ENCODE assay signal across 20 cellular contexts in the genomic region with DNA sequence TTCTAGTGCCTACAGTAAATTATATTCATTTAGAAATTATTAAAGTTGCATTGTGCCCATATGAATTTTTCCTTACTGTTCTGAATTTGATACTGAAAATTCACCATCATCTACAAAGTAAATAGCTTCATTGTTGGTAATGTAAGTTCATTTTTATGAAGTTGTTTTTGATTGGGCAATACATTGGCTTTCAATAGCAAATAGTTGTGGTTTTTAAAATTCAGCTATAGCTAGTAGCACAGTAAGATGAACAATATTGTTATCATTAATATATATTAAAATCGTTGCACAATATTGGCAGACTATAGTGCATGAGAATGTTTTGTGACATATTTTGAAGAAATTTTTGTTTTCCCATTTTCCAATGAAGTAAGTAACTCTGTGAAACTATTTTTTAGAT.
A peak's percentile ranks its signal among the peaks of the same experiment; 100 is the strongest.
DNase-seq lines count a peak whose midpoint lies in the region; ATAC-seq and TF ChIP-seq lines count a peak whose summit lies in the region.
"Had no signal": no experiment of that assay in that cellular context is flagged by ENCODE, and none has a peak within 500 bp of the region (broad histone marks: within the 10 kb centered on the region; RNA-seq: fewer than 3 reads in every experiment).

No MANE protein-coding gene starts in this region.

- no peaks in the 10 kb centered on the region for H3K4me1 ChIP-seq in gastrocnemius medialis
- H3K4me1 ChIP-seq: A549, BE2C, HAP-1, Peyer's patch had no signal

- TF ChIP-seq CTCF in fibroblast of mammary gland (conservative IDR thresholded peaks at IDR 0.05; ENCODE audit: control insufficient read depth, insufficient read depth, low read depth, low read length) (no peak), gastrocnemius medialis (IDR thresholded peaks at IDR 0.05 in 4 of 5, conservative IDR thresholded peaks at IDR 0.05 in 1 of 5) (no peak)

- no peak for TF ChIP-seq POLR2A in gastrocnemius medialis (IDR thresholded peaks at IDR 0.05)

- H3K9me3 ChIP-seq in gastrocnemius medialis = no peaks in the 10 kb centered on the region
- H3K9me3 ChIP-seq: A549, BE2C, HAP-1, Peyer's patch had no signal

- no peak overlapping the region for H3K27ac ChIP-seq in gastrocnemius medialis
- H3K27ac ChIP-seq: A549, Peyer's patch had no signal

- H3K4me3 ChIP-seq in fibroblast of mammary gland (ENCODE audit: control insufficient read depth, low read depth, low read length) (no peak overlapping the region), gastrocnemius medialis (no peak overlapping the region)
- H3K4me3 ChIP-seq: A549, GM12878, GM23338, HAP-1, Peyer's patch had no signal

- H3K27me3 ChIP-seq in gastrocnemius medialis = no peaks in the 10 kb centered on the region
- H3K27me3 ChIP-seq: BE2C, Peyer's patch had no signal

- H3K36me3 ChIP-seq in gastrocnemius medialis = no peaks in the 10 kb centered on the region
- H3K36me3 ChIP-seq: BE2C, HAP-1, Peyer's patch had no signal

- DNase-seq in GM03348 (ENCODE audit: low spot score) = peak; percentile 7
- peak; percentile 94 for DNase-seq in NCI-H1694 treated with DMSO at 0.1 percent for 48 hours (lab: John Stamatoyannopoulos, UW)
- DNase-seq in fibroblast of mammary gland (ENCODE audit: low read depth) = peak; percentile 42
- DNase-seq in iris pigment epithelial cell (ENCODE audit: low read depth) = peak; percentile 55
- no peak for DNase-seq in NCI-H2029 treated with DMSO at 0.1 percent for 48 hours (lab: John Stamatoyannopoulos, UW)
- DNase-seq in gastrocnemius medialis = no peak
- DNase-seq: BE2C; Karpas-422; NCI-H187 treated with DMSO at 0.1 percent for 48 hours; NCI-H2227 treated with DMSO at 0.1 percent for 48 hours; NCI-H510A treated with DMSO at 0.1 percent for 48 hours; NCI-H748 treated with DMSO at 0.1 percent for 48 hours; NK-92 treated with Interleukin-12 subunit alpha and Interleukin-12 subunit beta, amount 100 ng/mL, for 24 hours; Peyer's patch had no signal

- no peak for ATAC-seq in gastrocnemius medialis
- ATAC-seq in HG02884 (IDR thresholded peaks at IDR 0.05; ENCODE audit: unreplicated experiment) = no peak
- ATAC-seq: A549, GM12878, GM23338, SK-N-SH treated with all-trans-retinoic acid at 6 μM for 48 hours had no signal

- intact Hi-C loops in gastrocnemius medialis (cut with DNase I; ENCODE audit: low total_unique reads) = no loop called here

- in situ Hi-C loops in gastrocnemius medialis (cut with MboI; ENCODE audit: low sequenced_read_pairs in 4 of 4) = no loop called here

Comparison
In these comparisons a context has a peak if more than half of its experiments do, and no peak if none do; other contexts are left out.
1. DNase-seq: peak in GM03348 (single experiment), NCI-H1694 treated with DMSO at 0.1 percent for 48 hours (single experiment), fibroblast of mammary gland (single experiment) and iris pigment epithelial cell (single experiment); none in NCI-H2029 treated with DMSO at 0.1 percent for 48 hours (single experiment) and gastrocnemius medialis (0 of 2).